ENCODE assay signal across 1 cellular context in the genomic region with DNA sequence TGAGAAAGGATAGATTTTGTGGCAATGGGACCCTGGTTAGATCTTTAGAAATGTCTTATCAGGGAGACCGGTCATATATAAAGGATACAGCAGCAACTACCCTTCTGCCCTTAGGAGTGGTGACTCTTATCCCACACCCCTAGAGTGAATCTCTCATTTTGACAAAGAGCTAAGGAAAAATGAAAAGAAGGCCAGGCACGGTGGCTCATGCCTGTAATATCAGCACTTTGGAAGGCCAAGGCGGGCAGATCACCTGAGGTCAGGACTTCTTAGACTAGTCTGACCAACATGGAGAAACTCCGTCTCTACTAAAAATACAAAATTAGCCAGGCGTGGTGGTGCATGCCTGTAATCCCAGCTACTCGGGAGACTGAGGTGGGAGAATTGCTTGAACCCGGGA. TPM values are rescaled to one million over a fixed set of nuclear protein-coding genes. Genes with fewer than 3 reads are reported as not detected.
"Had no signal": no experiment of that assay in that cellular context is flagged by ENCODE, and none has a peak within 500 bp of the region (broad histone marks: within the 10 kb centered on the region; RNA-seq: fewer than 3 reads in every experiment).

No MANE protein-coding gene starts in this region.

RNA-seq across cellular contexts. Expression of a gene that starts 20.1 kb away (rescaled TPM):
- total RNA-seq: Right ventricle myocardium inferior had no signal
